Comparison of ENCODE assay signal across 8 cellular contexts in the genomic region with DNA sequence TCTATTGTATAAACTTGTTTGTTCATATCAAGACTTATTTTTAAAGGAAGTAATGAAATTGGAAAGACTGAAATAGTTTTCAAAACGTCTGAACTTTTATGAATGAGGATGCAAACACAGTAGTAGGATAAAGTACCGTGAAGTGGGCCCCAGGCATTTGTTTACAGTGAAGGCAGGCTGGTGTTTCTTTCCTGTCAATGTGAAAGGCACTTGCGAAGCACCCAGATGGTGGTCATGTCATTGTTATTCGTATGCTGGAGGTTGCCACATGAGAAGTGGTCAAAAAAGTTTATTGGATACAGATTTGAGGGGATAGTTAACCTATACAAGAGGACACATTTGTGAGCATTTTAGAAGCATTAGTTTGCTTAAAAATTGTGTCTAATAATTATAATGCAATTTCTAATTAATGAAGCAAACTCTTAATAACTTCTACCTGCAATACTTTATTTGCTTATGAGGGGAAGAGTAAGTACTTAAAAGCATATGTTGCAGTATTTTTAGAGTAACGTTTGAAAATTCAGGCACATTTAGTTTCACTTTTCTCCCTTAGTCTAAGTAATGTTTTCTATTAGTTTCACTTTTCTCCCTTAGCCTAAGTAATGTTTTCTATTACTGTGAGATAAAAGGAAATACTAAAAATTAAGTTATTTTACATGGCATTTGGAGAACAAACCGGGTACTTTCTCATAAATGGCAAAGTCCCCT.
DNase-seq lines count a peak whose midpoint lies in the region; ATAC-seq and TF ChIP-seq lines count a peak whose summit lies in the region.

No MANE protein-coding gene starts in this region.

- peaks cover 58% of the 10 kb centered on the region for H3K36me3 Mint-ChIP-seq in activated T-helper 2 cell treated with anti-CD3 and anti-CD28 coated beads, Interferon-gamma antibody, Interleukin-2, Interleukin-4, amounts not matched to agents 10 μg/mL and 5 μg/mL and 100 μg/mL, durations not matched to agents 14 hours and 24 hours and 36 hours (ENCODE audit: low read depth)

- peak overlapping the region; percentile 58 for H3K4me3 Mint-ChIP-seq in activated T-helper 2 cell treated with anti-CD3 and anti-CD28 coated beads, Interferon-gamma antibody, Interleukin-2, Interleukin-4, amounts not matched to agents 10 μg/mL and 5 μg/mL and 100 μg/mL, durations not matched to agents 14 hours and 24 hours and 36 hours (ENCODE audit: low read depth)

- H3K79me2 ChIP-seq in ACC112 (ENCODE audit: control insufficient read depth, insufficient read depth, low read length, unreplicated experiment), result no peaks in the 10 kb centered on the region
- no peaks in the 10 kb centered on the region for H3K79me2 ChIP-seq in mesendoderm (ENCODE audit: control insufficient read depth, insufficient read depth, low read length)

- no peak overlapping the region for H3K4me2 ChIP-seq in mesendoderm (ENCODE audit: low read length)

- H3K27me3 ChIP-seq in ACC112 (ENCODE audit: insufficient read depth, low read length), result no peaks in the 10 kb centered on the region
- H3K27me3 ChIP-seq in right lobe of liver, result no peaks in the 10 kb centered on the region
- no peaks in the 10 kb centered on the region for H3K27me3 ChIP-seq in mesendoderm (ENCODE audit: insufficient read depth, low read length, poor library complexity)

- 23% methylated on average over 6 of the region's 6 CpGs for WGBS in right lobe of liver (ENCODE audit: insufficient coverage, low coverage, low lambda C conversion rate, missing lambda C conversion rate)
- no CpG with 5 or more reads among the region's 6 CpGs for WGBS in mesendoderm (ENCODE audit: extremely low coverage, insufficient coverage, low lambda C conversion rate)

- no peak overlapping the region for H3K56ac ChIP-seq in mesendoderm (ENCODE audit: low read length)

- no peak overlapping the region for H2BK15ac ChIP-seq in mesendoderm (replicated peaks; ENCODE audit: low read depth)

- H3K4me1 Mint-ChIP-seq in activated T-helper 2 cell treated with anti-CD3 and anti-CD28 coated beads, Interferon-gamma antibody, Interleukin-2, Interleukin-4, amounts not matched to agents 10 μg/mL and 5 μg/mL and 100 μg/mL, durations not matched to agents 14 hours and 24 hours and 36 hours (ENCODE audit: low read depth), result peaks cover 40% of the 10 kb centered on the region

- H3K79me1 ChIP-seq in mesendoderm (ENCODE audit: low read length), result no peaks in the 10 kb centered on the region

- H2BK5ac ChIP-seq in mesendoderm (ENCODE audit: low read length), result no peak overlapping the region

- H3K36me3 ChIP-seq in ACC112 (ENCODE audit: insufficient read depth, low read length) (no peaks in the 10 kb centered on the region), right lobe of liver (no peaks in the 10 kb centered on the region), mesendoderm (ENCODE audit: control insufficient read depth, insufficient read depth, low read length) (no peaks in the 10 kb centered on the region)

- intact Hi-C loops in activated T-helper 2 cell treated with anti-CD3 and anti-CD28 coated beads, Interferon-gamma antibody, Interleukin-2, Interleukin-4, amounts not matched to agents 10 μg/mL and 5 μg/mL and 100 μg/mL, durations not matched to agents 14 hours and 24 hours and 36 hours (cut with micrococcal nuclease), result no loop called here
- intact Hi-C loops in right lobe of liver (cut with DNase I), result no loop called here

- H4K5ac ChIP-seq in mesendoderm (ENCODE audit: low read length), result no peak overlapping the region

- H3K27ac Mint-ChIP-seq in activated T-helper 2 cell treated with anti-CD3 and anti-CD28 coated beads, Interferon-gamma antibody, Interleukin-2, Interleukin-4, amounts not matched to agents 10 μg/mL and 5 μg/mL and 100 μg/mL, durations not matched to agents 14 hours and 24 hours and 36 hours, result peak overlapping the region; percentile 77

- H3K27ac ChIP-seq in ACC112 (ENCODE audit: low read depth, low read length) (peak overlapping the region; percentile 58), right lobe of liver (no peak overlapping the region), mesendoderm (ENCODE audit: low read depth, low read length) (no peak overlapping the region)

- H3K4me1 ChIP-seq in ACC112 (ENCODE audit: control insufficient read depth, insufficient read depth, low read length, unreplicated experiment), result peaks cover 32% of the 10 kb centered on the region
- no peaks in the 10 kb centered on the region for H3K4me1 ChIP-seq in right lobe of liver
- H3K4me1 ChIP-seq in mesendoderm (ENCODE audit: control insufficient read depth, low read depth, low read length), result peaks cover 2% of the 10 kb centered on the region

- H3K9ac ChIP-seq in mesendoderm (ENCODE audit: low read length), result no peak overlapping the region

- no peak overlapping the region for H3K4ac ChIP-seq in mesendoderm (ENCODE audit: low read depth, low read length)

- H3K4me3 ChIP-seq in ACC112 (ENCODE audit: low read depth, low read length) (peak overlapping the region; percentile 68), right lobe of liver (no peak overlapping the region), mesendoderm (ENCODE audit: low read length) (no peak overlapping the region)

- H3K18ac ChIP-seq in mesendoderm (ENCODE audit: low read length), result no peak overlapping the region

- H4K8ac ChIP-seq in mesendoderm (ENCODE audit: low read depth, low read length), result no peak overlapping the region

- H3K23ac ChIP-seq in mesendoderm (ENCODE audit: low read length), result no peak overlapping the region

- H2AFZ ChIP-seq in ACC112 (ENCODE audit: low read length, unreplicated experiment), result peak overlapping the region; percentile 69

- TF ChIP-seq POLR2A in right lobe of liver (IDR thresholded peaks at IDR 0.05), result no peak

- no peaks in the 10 kb centered on the region for H3K27me3 Mint-ChIP-seq in activated T-helper 2 cell treated with anti-CD3 and anti-CD28 coated beads, Interferon-gamma antibody, Interleukin-2, Interleukin-4, amounts not matched to agents 10 μg/mL and 5 μg/mL and 100 μg/mL, durations not matched to agents 14 hours and 24 hours and 36 hours (ENCODE audit: low read depth)

- peak; percentile 11 to 66 (median 36) for ATAC-seq in right lobe of liver

- no peaks in the 10 kb centered on the region for H3K9me3 Mint-ChIP-seq in activated T-helper 2 cell treated with anti-CD3 and anti-CD28 coated beads, Interferon-gamma antibody, Interleukin-2, Interleukin-4, amounts not matched to agents 10 μg/mL and 5 μg/mL and 100 μg/mL, durations not matched to agents 14 hours and 24 hours and 36 hours

- DNase-seq in GM20000 (ENCODE audit: low spot score) (peak; percentile 47), right lobe of liver (no peak), mesendoderm (no peak), midbrain (lab: John Stamatoyannopoulos, UW) (no peak), kidney glomerular epithelial cell (lab: John Stamatoyannopoulos, UW) (no peak), H4 (ENCODE audit: low spot score) (no peak)
- no peak for DNase-seq in activated T-helper 2 cell treated with anti-CD3 and anti-CD28 coated beads, Interferon-gamma antibody, Interleukin-2, Interleukin-4, amounts not matched to agents 10 μg/mL and 5 μg/mL and 100 μg/mL, durations not matched to agents 14 hours and 24 hours and 36 hours (ENCODE audit: low spot score)

- no peak overlapping the region for H2BK120ac ChIP-seq in mesendoderm (ENCODE audit: low read depth, low read length)

- H3K9me3 ChIP-seq in right lobe of liver, result no peaks in the 10 kb centered on the region

- TF ChIP-seq CTCF in GM20000 (IDR thresholded peaks at IDR 0.05; ENCODE audit: extremely low read depth, missing control alignments) (no peak), right lobe of liver (IDR thresholded peaks at IDR 0.05) (no peak)

- H2AK5ac ChIP-seq in mesendoderm (ENCODE audit: low read length), result no peak overlapping the region
